22 cellular contexts compared by ENCODE assay signal in genomic region chr9:134043531-134043988, GRCh38.
"Had no signal": no experiment of that assay in that cellular context is flagged by ENCODE, and none has a peak within 500 bp of the region (broad histone marks: within the 10 kb centered on the region; RNA-seq: fewer than 3 reads in every experiment).

No MANE protein-coding gene starts in this region.

- H3K9me3 Mint-ChIP-seq: activated naive CD4-positive, alpha-beta T cell treated with anti-CD3 and anti-CD28 coated beads for 36 hours; activated T-helper 17 cell treated with anti-CD3 and anti-CD28 coated beads, Interleukin-2, amount 50 U/mL, for 72 hours; immature natural killer cell had no signal

- DNase-seq: activated CD4-positive, alpha-beta T cell treated with anti-CD3 and anti-CD28 coated beads for 1 hour; activated CD4-positive, alpha-beta T cell treated with anti-CD3 and anti-CD28 coated beads, Interleukin-2, amount 50 U/mL, for 4 hours; activated naive CD4-positive, alpha-beta T cell treated with anti-CD3 and anti-CD28 coated beads for 36 hours; activated T-cell treated with anti-CD3 and anti-CD28 coated beads for 4 hours; cerebellar nuclear complex; cortex of kidney; gastrocnemius medialis; immature natural killer cell; lower lobe of right lung; stimulated activated CD4-positive, alpha-beta T cell treated with anti-CD3 and anti-CD28 coated beads, Interleukin-12 subunit alpha, Interleukin-12 subunit beta, amount 100 ng/mL, for 4 hours; stimulated activated CD4-positive, alpha-beta T cell treated with anti-CD3 and anti-CD28 coated beads, Interleukin-2, amount 100 ng/mL, for 24 hours; stimulated activated naive CD4-positive, alpha-beta T cell treated with Interleukin-2 at 50 U/mL for 16 hours; SW 1271; uterus; WERI-Rb-1 had no signal

- H3K9me3 ChIP-seq: breast epithelium, gastrocnemius medialis, lower lobe of right lung, neutrophil, pancreas, tibial nerve, uterus had no signal

- ATAC-seq: activated T-helper 17 cell treated with anti-CD3 and anti-CD28 coated beads, Interleukin-2, amount 50 U/mL, for 72 hours; gastrocnemius medialis; heart right ventricle; lower lobe of right lung; naive thymus-derived CD8-positive, alpha-beta T cell; pancreas had no signal

- H3K27me3 ChIP-seq: breast epithelium, gastrocnemius medialis, heart right ventricle, neutrophil, pancreas, tibial nerve, uterus had no signal

- H3K27ac ChIP-seq: breast epithelium, gastrocnemius medialis, heart right ventricle, lower lobe of right lung, neutrophil, pancreas, tibial nerve, uterus, WERI-Rb-1 had no signal

- H3K36me3 ChIP-seq: uterus had no signal

- H3K4me1 ChIP-seq: breast epithelium, pancreas, uterus had no signal

- H3K4me1 Mint-ChIP-seq: activated T-helper 17 cell treated with anti-CD3 and anti-CD28 coated beads, Interleukin-2, amount 50 U/mL, for 72 hours; immature natural killer cell had no signal

- H3K27ac Mint-ChIP-seq: activated naive CD4-positive, alpha-beta T cell treated with anti-CD3 and anti-CD28 coated beads for 36 hours; activated T-helper 17 cell treated with anti-CD3 and anti-CD28 coated beads, Interleukin-2, amount 50 U/mL, for 72 hours had no signal

- H3K27me3 Mint-ChIP-seq: activated T-helper 17 cell treated with anti-CD3 and anti-CD28 coated beads, Interleukin-2, amount 50 U/mL, for 72 hours; naive thymus-derived CD8-positive, alpha-beta T cell had no signal

- H3K4me3 ChIP-seq: breast epithelium, gastrocnemius medialis, heart right ventricle, lower lobe of right lung, pancreas, tibial nerve, uterus had no signal

- H3K4me3 Mint-ChIP-seq: activated naive CD4-positive, alpha-beta T cell treated with anti-CD3 and anti-CD28 coated beads for 36 hours; activated T-helper 17 cell treated with anti-CD3 and anti-CD28 coated beads, Interleukin-2, amount 50 U/mL, for 72 hours; immature natural killer cell; naive thymus-derived CD8-positive, alpha-beta T cell had no signal
